ENCODE assay signal across 28 cellular contexts in the genomic region with DNA sequence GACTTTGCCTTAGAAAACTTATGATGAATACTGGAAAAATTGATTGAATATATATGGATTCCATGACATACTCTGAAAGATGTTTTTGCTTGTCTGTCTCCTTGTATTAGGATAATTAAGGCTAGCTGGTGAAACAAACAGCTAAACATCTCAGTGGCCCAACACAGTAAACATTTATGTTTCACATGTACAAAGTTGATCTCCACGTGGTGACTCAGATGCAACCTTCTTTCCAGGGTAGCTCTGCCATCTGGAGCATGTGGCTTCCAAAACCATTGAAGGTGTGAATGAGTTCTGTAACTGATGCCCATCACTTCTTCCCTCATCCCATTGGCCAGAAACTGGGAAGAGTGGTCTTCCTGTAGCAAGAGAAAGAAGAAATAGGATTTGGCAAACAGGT.
"Had no signal": no experiment of that assay in that cellular context is flagged by ENCODE, and none has a peak within 500 bp of the region (broad histone marks: within the 10 kb centered on the region; RNA-seq: fewer than 3 reads in every experiment).

No MANE protein-coding gene starts in this region.

- H3K4me1 ChIP-seq: colonic mucosa, esophagus muscularis mucosa, esophagus squamous epithelium, foreskin keratinocyte, gastrocnemius medialis, gastroesophageal sphincter, heart left ventricle, heart right ventricle had no signal

- H3K27ac ChIP-seq: colonic mucosa, coronary artery, dorsolateral prefrontal cortex, epithelial cell of prostate, esophagus muscularis mucosa, esophagus squamous epithelium, foreskin keratinocyte, gastrocnemius medialis, gastroesophageal sphincter, heart left ventricle, heart right ventricle had no signal

- H3K36me3 ChIP-seq: colonic mucosa, esophagus muscularis mucosa, esophagus squamous epithelium, gastrocnemius medialis, gastroesophageal sphincter, heart left ventricle, heart right ventricle had no signal

- H3K9me3 ChIP-seq: colonic mucosa, esophagus muscularis mucosa, esophagus squamous epithelium, gastrocnemius medialis, gastroesophageal sphincter, heart left ventricle, heart right ventricle had no signal

- H3K4me3 ChIP-seq: colonic mucosa, coronary artery, dorsolateral prefrontal cortex, esophagus muscularis mucosa, esophagus squamous epithelium, gastrocnemius medialis, gastroesophageal sphincter, heart left ventricle, heart right ventricle had no signal

- DNase-seq: colonic mucosa; cortex of kidney; dermis blood vessel endothelial cell; dorsolateral prefrontal cortex; effector CD4-positive, alpha-beta T cell; effector CD8-positive, alpha-beta T cell; effector memory CD4-positive, alpha-beta T cell; effector memory CD8-positive, alpha-beta T cell; endodermal cell; erythroblast; esophagus squamous epithelium; foreskin fibroblast; foreskin keratinocyte; foreskin melanocyte; gastrocnemius medialis; glutamatergic neuron; head of caudate nucleus; heart left ventricle; heart right ventricle had no signal

- FAIRE-seq: colon, endometrium, endothelial cell of umbilical vein, frontal cortex had no signal

- ATAC-seq: effector memory CD8-positive, alpha-beta T cell; esophagus mucosa; foreskin keratinocyte; gastrocnemius medialis; gastroesophageal sphincter; heart left ventricle; heart right ventricle had no signal

- H3K27me3 ChIP-seq: colonic mucosa, esophagus muscularis mucosa, esophagus squamous epithelium, foreskin keratinocyte, gastrocnemius medialis, gastroesophageal sphincter, heart left ventricle had no signal
